ENCODE assay signal across 8 cellular contexts in genomic region chr6:26043389-26044139, GRCh38. TPM values are rescaled to one million over a fixed set of nuclear protein-coding genes. Genes with fewer than 3 reads are reported as not detected.
DNase-seq lines count a peak whose midpoint lies in the region; ATAC-seq and TF ChIP-seq lines count a peak whose summit lies in the region.

No MANE protein-coding gene starts in this region.

- ATAC-seq in HG02588 (IDR thresholded peaks at IDR 0.05; ENCODE audit: unreplicated experiment) (peak; percentile 62), lower lobe of right lung (peak; percentile 93)

- H3K4me3 ChIP-seq in GM12864 (ENCODE audit: low read depth, low read length) (peak overlapping the region; percentile 33), lower lobe of right lung (peak overlapping the region; percentile 55)

- TF ChIP-seq CTCF in GM12864 (IDR thresholded peaks at IDR 0.05; ENCODE audit: low read depth, low read length, missing control alignments) (no peak), lower lobe of right lung (IDR thresholded peaks at IDR 0.05) (no peak)

- H3K27ac ChIP-seq in lower lobe of right lung, result peak overlapping the region; percentile 93

- peaks cover 13% of the 10 kb centered on the region for H3K4me1 ChIP-seq in lower lobe of right lung

- DNase-seq in GM12864 (ENCODE audit: low read depth), result peak; percentile 97
- peak; percentile 78 for DNase-seq in NCI-H1417 treated with DMSO at 0.1 percent for 48 hours (lab: John Stamatoyannopoulos, UW)
- DNase-seq in activated CD4-positive, alpha-beta T cell treated with anti-CD3 and anti-CD28 coated beads for 48 hours, result peak; percentile 76
- peak; percentile 98 for DNase-seq in dermis microvascular lymphatic vessel endothelial cell (ENCODE audit: low read depth in 2 of 2)
- DNase-seq in lower lobe of right lung, result peak; percentile 59
- DNase-seq in stimulated activated naive CD4-positive, alpha-beta T cell treated with Interleukin-2 at 50 U/mL for 16 hours (lab: John Stamatoyannopoulos, UW), result peak; percentile 45
- no peak for DNase-seq in DMS 273 treated with DMSO at 0.1 percent for 48 hours (lab: John Stamatoyannopoulos, UW)

- no peaks in the 10 kb centered on the region for H3K9me3 ChIP-seq in lower lobe of right lung

- intact Hi-C loops in lower lobe of right lung (cut with DNase I), result no loop called here

- no peaks in the 10 kb centered on the region for H3K36me3 ChIP-seq in lower lobe of right lung

- no peaks in the 10 kb centered on the region for H3K27me3 ChIP-seq in lower lobe of right lung (ENCODE audit: low read depth)

RNA-seq across cellular contexts. Expression of gene HFE, which starts 43.7 kb away (rescaled TPM):
- total RNA-seq in dermis microvascular lymphatic vessel endothelial cell, result 2.4 and 3.0 TPM in 2 replicates
- 12.4 TPM for total RNA-seq in lower lobe of right lung
